18 cellular contexts compared by ENCODE assay signal in the genomic region with DNA sequence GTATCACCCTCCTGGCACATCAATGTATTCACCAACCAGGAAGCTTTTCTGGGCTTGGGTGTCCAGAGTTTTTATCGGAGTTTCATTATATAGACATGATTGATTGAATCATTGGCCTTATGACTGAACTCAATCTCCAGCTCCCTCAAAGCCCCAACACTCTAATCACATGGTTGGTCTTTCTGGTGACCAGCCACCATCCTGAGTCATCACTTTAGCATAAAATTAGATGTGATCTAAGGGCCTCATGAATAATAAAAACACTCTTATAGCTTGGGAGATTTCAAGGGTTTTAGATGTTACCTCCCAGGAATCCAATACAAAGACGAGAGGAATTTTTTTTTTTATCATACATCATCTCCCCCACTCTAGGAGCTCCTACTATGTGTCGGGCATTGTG. TPM values are rescaled to one million over a fixed set of nuclear protein-coding genes. Genes with fewer than 3 reads are reported as not detected.
DNase-seq lines count a peak whose midpoint lies in the region; ATAC-seq and TF ChIP-seq lines count a peak whose summit lies in the region.
"Had no signal": no experiment of that assay in that cellular context is flagged by ENCODE, and none has a peak within 500 bp of the region (broad histone marks: within the 10 kb centered on the region; RNA-seq: fewer than 3 reads in every experiment).

No MANE protein-coding gene starts in this region.

- peaks cover 27% of the 10 kb centered on the region for H3K4me1 Mint-ChIP-seq in HFFc6 (ENCODE audit: low read depth)
- H3K4me1 Mint-ChIP-seq: CD4-positive, alpha-beta memory T cell had no signal

- no peaks in the 10 kb centered on the region for H3K9me3 Mint-ChIP-seq in HFFc6

- DNase-seq in HFFc6 (peak; percentile 22), astrocyte of the spinal cord (ENCODE audit: low read depth, low spot score) (peak; percentile 24), hepatic stellate cell (ENCODE audit: low spot score) (peak; percentile 21), stromal cell of bone marrow (ENCODE audit: low read depth) (peak; percentile 56), inferior parietal cortex (ENCODE audit: extremely low spot score) (no peak), dorsolateral prefrontal cortex (no peak), NCI-H1930 (lab: John Stamatoyannopoulos, UW) (no peak)
- DNase-seq: BE2C; CD4-positive, alpha-beta memory T cell; COR-L47; DMS153; DMS79 treated with DMSO at 0.1 percent for 48 hours; GDM1; IMR-90; KG1 had no signal

- H3K27ac Mint-ChIP-seq in HFFc6 = no peak overlapping the region
- H3K27ac Mint-ChIP-seq: CD4-positive, alpha-beta memory T cell had no signal

- H3K36me3 Mint-ChIP-seq in HFFc6 (ENCODE audit: low read depth) = no peaks in the 10 kb centered on the region
- H3K36me3 Mint-ChIP-seq: CD4-positive, alpha-beta memory T cell had no signal

- TF ChIP-seq CTCF in HFFc6 (IDR thresholded peaks at IDR 0.05) (no peak), astrocyte of the spinal cord (IDR thresholded peaks at IDR 0.05; ENCODE audit: low read depth, low read length) (no peak), dorsolateral prefrontal cortex (IDR thresholded peaks at IDR 0.05 in 54 of 56, conservative IDR thresholded peaks at IDR 0.05 in 2 of 56; ENCODE audit: low read depth in 1 of 56, partially characterized antibody in 56 of 56) (no peak)

- ATAC-seq in GM18861 (IDR thresholded peaks at IDR 0.05; ENCODE audit: unreplicated experiment) = no peak
- ATAC-seq: A549 had no signal

- H3K4me3 Mint-ChIP-seq in HFFc6 = no peak overlapping the region
- H3K4me3 Mint-ChIP-seq: CD4-positive, alpha-beta memory T cell had no signal

- peaks cover 0 to 4% (median 0%) of the 10 kb centered on the region in 45 donors for H3K27me3 ChIP-seq in dorsolateral prefrontal cortex
- H3K27me3 ChIP-seq: BE2C had no signal

- intact Hi-C loops in dorsolateral prefrontal cortex (cut with DNase I) = no loop called here

- peaks cover 2% of the 10 kb centered on the region; the same call in 1 of the 2 replicates for H3K27me3 Mint-ChIP-seq in HFFc6 (ENCODE audit: insufficient read depth)

- H3K4me3 ChIP-seq in astrocyte of the spinal cord (ENCODE audit: low read depth, low read length) = no peak overlapping the region
- no peak overlapping the region for H3K4me3 ChIP-seq in dorsolateral prefrontal cortex
- H3K4me3 ChIP-seq: A549 had no signal

- no peak overlapping the region for H3K27ac ChIP-seq in dorsolateral prefrontal cortex
- H3K27ac ChIP-seq: A549, C4-2B had no signal

- in situ Hi-C loops in astrocyte of the spinal cord (cut with HindIII; ENCODE audit: low sequenced_read_pairs) = no loop called here

RNA-seq across cellular contexts. Expression of gene PBX3, which starts 7.7 kb away (rescaled TPM):
- 10 to 100 TPM; 32.2 to 44.3 (median 40.3) TPM for total RNA-seq in HFFc6 (2021; fragmentation: NEBNext Ultra II Directional; extraction: Animal tissue kit (Norgen Biotek cat#: 25700))
- total RNA-seq in dorsolateral prefrontal cortex = 10 to 100 TPM in 112 of 120 experiments, 1 to 10 TPM in 8; 5.7 to 27.0 (median 15.7) TPM

RNA-seq across cellular contexts. Expression of gene MAPKAP1, which starts 32.4 kb away (rescaled TPM):
- 100 to 1,000 TPM; 115 to 167 (median 130) TPM for total RNA-seq in HFFc6 (2021; fragmentation: NEBNext Ultra II Directional; extraction: Animal tissue kit (Norgen Biotek cat#: 25700))
- total RNA-seq in dorsolateral prefrontal cortex = 100 to 1,000 TPM in 8 of 120 experiments, 10 to 100 TPM in 112; 42.9 to 115 (median 74.5) TPM

Comparison
In these comparisons a context has a peak if more than half of its experiments do, and no peak if none do; other contexts are left out.
1. DNase-seq: peak in HFFc6 (single experiment), astrocyte of the spinal cord (single experiment), hepatic stellate cell (single experiment) and stromal cell of bone marrow (single experiment); none in inferior parietal cortex (single experiment), dorsolateral prefrontal cortex (0 of 10) and NCI-H1930 (0 of 2).